23 cellular contexts compared by ENCODE assay signal in genomic region chr12:90305379-90305778, GRCh38.
DNase-seq lines count a peak whose midpoint lies in the region; TF ChIP-seq lines count a peak whose summit lies in the region.
"Had no signal": no experiment of that assay in that cellular context is flagged by ENCODE, and none has a peak within 500 bp of the region (broad histone marks: within the 10 kb centered on the region; RNA-seq: fewer than 3 reads in every experiment).

No MANE protein-coding gene starts in this region.

- WGBS in mammary epithelial cell (ENCODE audit: low coverage, missing lambda C conversion rate) = 29% methylated on average over 3 of the region's 3 CpGs
- WGBS in endodermal cell (ENCODE audit: insufficient coverage in 1 of 2, insufficient read length in 1 of 2), 2 experiments = 82% methylated on average over 2 of the region's 3 CpGs; no CpG with 5 or more reads in 1 of the 2 experiments

- H3K9ac ChIP-seq in mammary epithelial cell (ENCODE audit: insufficient read depth, low read length) = no peak overlapping the region
- H3K9ac ChIP-seq in endodermal cell (ENCODE audit: extremely low read depth, low read length, poor library complexity, severe bottlenecking) = no peak overlapping the region

- H3K79me2 ChIP-seq in mammary epithelial cell (ENCODE audit: insufficient read depth, low read length) = no peaks in the 10 kb centered on the region

- in situ Hi-C loops in mammary epithelial cell (cut with MboI; ENCODE audit: low sequenced_read_pairs in 2 of 2) = no loop called here

- H3K36me3 ChIP-seq in mammary epithelial cell (ENCODE audit: insufficient read depth, low read length) = no peaks in the 10 kb centered on the region
- no peaks in the 10 kb centered on the region for H3K36me3 ChIP-seq in endodermal cell (ENCODE audit: control insufficient read depth, insufficient read depth, low read length)
- H3K36me3 ChIP-seq: heart left ventricle, upper lobe of right lung had no signal

- dilution Hi-C loops in mammary epithelial cell (cut with HindIII; ENCODE audit: low sequenced_read_pairs) = no loop called here

- no peak for TF ChIP-seq CTCF in mammary epithelial cell (conservative IDR thresholded peaks at IDR 0.05 in 1 of 2, IDR thresholded peaks at IDR 0.05 in 1 of 2; ENCODE audit: extremely low read depth in 1 of 2, insufficient read depth in 1 of 2, low read depth in 1 of 2, low read length in 2 of 2)
- no peak for TF ChIP-seq CTCF in MCF 10A (IDR thresholded peaks at IDR 0.05; ENCODE audit: unreplicated experiment)
- no peak for TF ChIP-seq CTCF in endodermal cell (conservative IDR thresholded peaks at IDR 0.05)
- no peak for TF ChIP-seq CTCF in GM20000 (IDR thresholded peaks at IDR 0.05; ENCODE audit: extremely low read depth, missing control alignments)
- no peak for TF ChIP-seq CTCF in chondrocyte (IDR thresholded peaks at IDR 0.05)

- POLR2A ChIA-PET in MCF 10A (lab: Yijun Ruan, JAX) = interaction anchor here (0.6 kb wide), 1 partner anchor 43 kb away, joined by 3 read pairs; no protein-coding TSS in a partner anchor

- H3K27me3 ChIP-seq in mammary epithelial cell (ENCODE audit: insufficient read depth, low read length) (no peaks in the 10 kb centered on the region), endodermal cell (ENCODE audit: control insufficient read depth, insufficient read depth, low read length, poor library complexity, severe bottlenecking) (no peaks in the 10 kb centered on the region)
- H3K27me3 ChIP-seq: heart left ventricle, upper lobe of right lung had no signal

- no peak overlapping the region for H3K27ac ChIP-seq in mammary epithelial cell (ENCODE audit: insufficient read depth, low read depth, low read length)
- H3K27ac ChIP-seq in endodermal cell (ENCODE audit: low read depth, low read length) = no peak overlapping the region
- H3K27ac ChIP-seq: heart left ventricle, upper lobe of right lung had no signal

- H3K4me3 Mint-ChIP-seq in MCF 10A (ENCODE audit: unreplicated experiment) (no peak overlapping the region), endodermal cell (no peak overlapping the region), chondrocyte (ENCODE audit: unreplicated experiment) (no peak overlapping the region)
- H3K4me3 Mint-ChIP-seq: activated naive CD8-positive, alpha-beta T cell treated with anti-CD3 and anti-CD28 coated beads for 36 hours; CD4-positive, alpha-beta T cell; IgD-negative memory B cell; immature natural killer cell had no signal

- H3K27ac Mint-ChIP-seq in MCF 10A (ENCODE audit: low read depth, unreplicated experiment) = no peak overlapping the region
- no peak overlapping the region for H3K27ac Mint-ChIP-seq in endodermal cell
- no peak overlapping the region for H3K27ac Mint-ChIP-seq in chondrocyte (ENCODE audit: unreplicated experiment)
- H3K27ac Mint-ChIP-seq: activated naive CD8-positive, alpha-beta T cell treated with anti-CD3 and anti-CD28 coated beads for 36 hours; activated T-helper 2 cell treated with anti-CD3 and anti-CD28 coated beads, Interferon-gamma antibody, Interleukin-2, Interleukin-4, amounts not matched to agents 10 μg/mL and 5 μg/mL and 100 μg/mL, durations not matched to agents 14 hours and 24 hours and 36 hours; CD4-positive, alpha-beta T cell; IgD-negative memory B cell; immature natural killer cell; progenitor cell of endocrine pancreas had no signal

- CTCF ChIA-PET in mammary epithelial cell (lab: Charles Lee; ENCODE audit: low non-redundant PET) = no interaction called here
- CTCF ChIA-PET in MCF 10A (lab: Yijun Ruan, JAX) = interaction anchor here (0.9 kb wide), 1 partner anchor 10 kb away, joined by 4 read pairs; no protein-coding TSS in a partner anchor

- DNase-seq in mammary epithelial cell (peak; percentile 41), MCF 10A (ENCODE audit: unreplicated experiment) (no peak), endodermal cell (peak; percentile 60), left kidney (ENCODE audit: low read depth, low spot score) (peak; percentile 31), cerebellar nuclear complex (lab: John Stamatoyannopoulos, UW) (no peak), GM20000 (ENCODE audit: low spot score) (no peak), chondrocyte (ENCODE audit: low spot score) (no peak), NCI-H524 (lab: John Stamatoyannopoulos, UW) (no peak)
- DNase-seq: activated CD4-positive, alpha-beta T cell treated with anti-CD3 and anti-CD28 coated beads, Interleukin-2, amount 50 U/mL, for 48 hours; activated CD4-positive, CD25-positive, alpha-beta regulatory T cell; activated CD8-positive, alpha-beta memory T cell treated with anti-CD3 and anti-CD28 coated beads, Interleukin-2, amount 50 U/mL, for 4 hours; activated naive CD8-positive, alpha-beta T cell treated with anti-CD3 and anti-CD28 coated beads for 36 hours; CD4-positive, alpha-beta T cell; central memory CD4-positive, alpha-beta T cell; DMS153; GF-D8; heart left ventricle; immature natural killer cell; NCI-H1436; upper lobe of right lung had no signal

- intact Hi-C loops in mammary epithelial cell (cut with micrococcal nuclease) = no loop called here
- intact Hi-C loops in MCF 10A (cut with micrococcal nuclease) = no loop called here

- H3K9me3 ChIP-seq in mammary epithelial cell (replicated peaks; ENCODE audit: insufficient read depth, low read length) (no peaks in the 10 kb centered on the region), endodermal cell (ENCODE audit: control insufficient read depth, low read length) (no peaks in the 10 kb centered on the region)
- H3K9me3 ChIP-seq: heart left ventricle, upper lobe of right lung had no signal

- H4K20me1 ChIP-seq in mammary epithelial cell (ENCODE audit: insufficient read depth, low read length) = no peaks in the 10 kb centered on the region

- peak overlapping the region; percentile 75 for H2AFZ ChIP-seq in mammary epithelial cell (ENCODE audit: low read depth, low read length)

- H3K4me3 ChIP-seq in mammary epithelial cell (replicated peaks in 1 of 3; ENCODE audit: insufficient read depth in 1 of 3, low read depth in 2 of 3, low read length in 3 of 3) (no peak overlapping the region), endodermal cell (ENCODE audit: low read length) (no peak overlapping the region)
- H3K4me3 ChIP-seq: heart left ventricle, upper lobe of right lung had no signal

- no peaks in the 10 kb centered on the region for H3K27me3 Mint-ChIP-seq in MCF 10A (ENCODE audit: insufficient read depth, unreplicated experiment)
- no peaks in the 10 kb centered on the region for H3K27me3 Mint-ChIP-seq in endodermal cell (ENCODE audit: insufficient read depth)
- no peaks in the 10 kb centered on the region for H3K27me3 Mint-ChIP-seq in chondrocyte (ENCODE audit: low read depth)
- H3K27me3 Mint-ChIP-seq: IgD-negative memory B cell, progenitor cell of endocrine pancreas had no signal

- no peaks in the 10 kb centered on the region for H3K9me3 Mint-ChIP-seq in MCF 10A (ENCODE audit: unreplicated experiment)
- no peaks in the 10 kb centered on the region for H3K9me3 Mint-ChIP-seq in endodermal cell
- no peaks in the 10 kb centered on the region for H3K9me3 Mint-ChIP-seq in chondrocyte (ENCODE audit: low read depth)
- H3K9me3 Mint-ChIP-seq: activated naive CD8-positive, alpha-beta T cell treated with anti-CD3 and anti-CD28 coated beads for 36 hours; activated T-helper 2 cell treated with anti-CD3 and anti-CD28 coated beads, Interferon-gamma antibody, Interleukin-2, Interleukin-4, amounts not matched to agents 10 μg/mL and 5 μg/mL and 100 μg/mL, durations not matched to agents 14 hours and 24 hours and 36 hours; CD4-positive, alpha-beta T cell; immature natural killer cell had no signal

- H3K36me3 Mint-ChIP-seq in MCF 10A (ENCODE audit: insufficient read depth, unreplicated experiment) = no peaks in the 10 kb centered on the region
- no peaks in the 10 kb centered on the region for H3K36me3 Mint-ChIP-seq in endodermal cell (ENCODE audit: low read depth)
- H3K36me3 Mint-ChIP-seq in chondrocyte (ENCODE audit: low read depth) = no peaks in the 10 kb centered on the region
- H3K36me3 Mint-ChIP-seq: activated naive CD8-positive, alpha-beta T cell treated with anti-CD3 and anti-CD28 coated beads for 36 hours; IgD-negative memory B cell; immature natural killer cell had no signal

- H3K4me1 Mint-ChIP-seq in MCF 10A (ENCODE audit: insufficient read depth, unreplicated experiment) (no peaks in the 10 kb centered on the region), endodermal cell (peaks cover 7% of the 10 kb centered on the region), chondrocyte (ENCODE audit: low read depth) (peaks cover 22% of the 10 kb centered on the region)
- H3K4me1 Mint-ChIP-seq: activated naive CD8-positive, alpha-beta T cell treated with anti-CD3 and anti-CD28 coated beads for 36 hours; immature natural killer cell had no signal

- no peak overlapping the region for H3K4me2 ChIP-seq in mammary epithelial cell (ENCODE audit: insufficient read depth, low read depth, low read length)

- H3K4me1 ChIP-seq in mammary epithelial cell (ENCODE audit: insufficient read depth, low read length) = peaks cover 7% of the 10 kb centered on the region
- H3K4me1 ChIP-seq in endodermal cell (ENCODE audit: control insufficient read depth, insufficient read depth, low read length) = no peaks in the 10 kb centered on the region
- H3K4me1 ChIP-seq: heart left ventricle, upper lobe of right lung had no signal

- BruUV-seq in mammary epithelial cell (replicated peaks; lab: Mats Ljungman, UMichigan) = no TSS peak
- BruUV-seq in MCF 10A (replicated peaks; lab: Mats Ljungman, UMichigan) = no TSS peak

Comparison
In these comparisons a context has a peak if more than half of its experiments do, and no peak if none do; other contexts are left out.
1. DNase-seq: peak in mammary epithelial cell (single experiment), endodermal cell (single experiment) and left kidney (single experiment); none in MCF 10A (single experiment), cerebellar nuclear complex (0 of 2), GM20000 (single experiment), chondrocyte (single experiment) and NCI-H524 (0 of 2).